In the genomic region with DNA sequence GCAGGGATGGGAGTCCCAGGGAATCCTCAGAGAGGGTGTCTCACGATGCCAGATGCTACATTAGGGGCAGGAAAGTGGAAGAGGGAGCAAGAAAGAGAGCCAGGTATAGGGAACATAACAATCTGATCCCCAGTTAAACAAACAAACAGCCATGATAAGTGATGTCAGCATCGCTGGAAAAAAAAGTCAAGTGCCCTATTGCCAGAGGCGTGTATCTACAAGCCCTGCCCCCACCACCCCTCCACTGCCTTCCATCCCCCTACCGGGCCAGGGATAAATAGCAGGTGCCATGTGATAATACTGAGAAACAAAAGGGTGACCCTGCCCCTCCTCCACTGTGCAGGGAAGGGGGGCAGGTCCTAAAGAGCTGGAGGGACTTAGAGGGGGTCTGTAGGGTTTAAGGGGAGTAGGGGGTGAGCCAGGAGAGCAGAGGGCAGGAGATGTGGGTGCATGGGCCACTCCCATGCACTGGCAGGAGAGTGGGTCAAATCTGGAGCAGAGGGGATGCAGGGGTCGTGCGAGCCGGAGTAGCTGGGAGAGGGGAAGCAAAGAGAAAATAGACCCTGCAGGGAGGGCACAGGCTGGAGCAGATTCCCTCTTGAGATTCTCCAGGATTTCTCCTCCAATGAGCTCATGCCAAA, we compare ENCODE assay signal across 10 cellular contexts. TPM values are rescaled to one million over a fixed set of nuclear protein-coding genes. Genes with fewer than 3 reads are reported as not detected.
DNase-seq lines count a peak whose midpoint lies in the region; ATAC-seq and TF ChIP-seq lines count a peak whose summit lies in the region.
"Had no signal": no experiment of that assay in that cellular context is flagged by ENCODE, and none has a peak within 500 bp of the region (broad histone marks: within the 10 kb centered on the region; RNA-seq: fewer than 3 reads in every experiment).

No MANE protein-coding gene starts in this region.

- no peaks in the 10 kb centered on the region for H3K79me2 ChIP-seq in hepatocyte

- H3K4me3 Mint-ChIP-seq in naive thymus-derived CD8-positive, alpha-beta T cell, result no peak overlapping the region

- DNase-seq in COLO668 (lab: John Stamatoyannopoulos, UW; ENCODE audit: unreplicated experiment) (peak; percentile 92), HPDE6-E6E7 (ENCODE audit: extremely low spot score) (peak; percentile 64), NT2/D1 (ENCODE audit: low read depth, low spot score) (peak; percentile 79), hepatocyte (ENCODE audit: low spot score) (peak; percentile 60), testis (no peak), GDM1 (lab: John Stamatoyannopoulos, UW) (no peak)
- DNase-seq in naive thymus-derived CD8-positive, alpha-beta T cell, result no peak

- 46% methylated on average over 7 of the region's 7 CpGs for WGBS in hepatocyte (ENCODE audit: low lambda C conversion rate, missing lambda C conversion rate)
- WGBS in testis, 2 donors, result 60 to 61% methylated on average over 7 of the region's 7 CpGs

- peaks cover 0 to 6% (median under 1%) of the 10 kb centered on the region in 4 donors for H3K4me1 Mint-ChIP-seq in naive thymus-derived CD8-positive, alpha-beta T cell

- no peak overlapping the region for H3K27ac Mint-ChIP-seq in naive thymus-derived CD8-positive, alpha-beta T cell

- no peaks in the 10 kb centered on the region for H3K9me3 ChIP-seq in NT2/D1 (ENCODE audit: insufficient read depth, low read length)
- H3K9me3 ChIP-seq in hepatocyte (ENCODE audit: low read depth), result no peaks in the 10 kb centered on the region
- no peaks in the 10 kb centered on the region for H3K9me3 ChIP-seq in testis

- peaks cover 15 to 87% (median 58%) of the 10 kb centered on the region in 5 donors for H3K27me3 Mint-ChIP-seq in naive thymus-derived CD8-positive, alpha-beta T cell

- no peaks in the 10 kb centered on the region for H3K36me3 ChIP-seq in NT2/D1 (ENCODE audit: insufficient read depth, insufficient read length, low read length)
- no peaks in the 10 kb centered on the region for H3K36me3 ChIP-seq in hepatocyte (replicated peaks; ENCODE audit: insufficient read depth, low read depth)
- no peaks in the 10 kb centered on the region for H3K36me3 ChIP-seq in testis (ENCODE audit: low read depth, missing control alignments)

- POLR2A ChIA-PET in naive thymus-derived CD8-positive, alpha-beta T cell (lab: Charles Lee), result no interaction called here

- H3K4me3 ChIP-seq in NT2/D1 (ENCODE audit: insufficient read length, low read depth) (no peak overlapping the region), hepatocyte (no peak overlapping the region), testis (no peak overlapping the region)

- TF ChIP-seq CTCF in hepatocyte (IDR thresholded peaks at IDR 0.05; ENCODE audit: poor library complexity) (peak; percentile 5), testis (IDR thresholded peaks at IDR 0.05) (no peak)

- H3K9me3 Mint-ChIP-seq in naive thymus-derived CD8-positive, alpha-beta T cell, result no peaks in the 10 kb centered on the region

- no peaks in the 10 kb centered on the region for H3K36me3 Mint-ChIP-seq in naive thymus-derived CD8-positive, alpha-beta T cell

- H2AFZ ChIP-seq in hepatocyte, result no peak overlapping the region

- no peak overlapping the region for H3K4me2 ChIP-seq in hepatocyte

- intact Hi-C loops in testis (cut with DNase I; ENCODE audit: low total_unique reads), result no loop called here

- H3K27me3 ChIP-seq in NT2/D1 (ENCODE audit: insufficient read depth, insufficient read length) (no peaks in the 10 kb centered on the region), hepatocyte (no peaks in the 10 kb centered on the region), testis (no peaks in the 10 kb centered on the region)

- H4K20me1 ChIP-seq in hepatocyte (ENCODE audit: insufficient read depth, poor library complexity, severe bottlenecking), result no peaks in the 10 kb centered on the region

- no peak overlapping the region for H3K9ac ChIP-seq in NT2/D1 (ENCODE audit: insufficient read length, low read depth)

- H3K27ac ChIP-seq in hepatocyte (no peak overlapping the region), testis (no peak overlapping the region)

- H3K4me1 ChIP-seq in NT2/D1 (ENCODE audit: insufficient read depth, insufficient read length) (peaks cover 25% of the 10 kb centered on the region), hepatocyte (ENCODE audit: insufficient read depth) (peaks cover 5% of the 10 kb centered on the region), testis (no peaks in the 10 kb centered on the region)

- no peak for TF ChIP-seq POLR2A in testis (IDR thresholded peaks at IDR 0.05)

- H3K9me2 ChIP-seq in hepatocyte (replicated peaks; ENCODE audit: insufficient read depth), result no peaks in the 10 kb centered on the region

- no peak for ATAC-seq in naive thymus-derived CD8-positive, alpha-beta T cell
- no peak for ATAC-seq in HG03135 (IDR thresholded peaks at IDR 0.05; ENCODE audit: unreplicated experiment)

RNA-seq across cellular contexts. Expression of gene SLC26A9, which starts 3.4 kb away (rescaled TPM):
- total RNA-seq in hepatocyte, result 0.13 and 0.44 TPM in 2 replicates
- polyA plus RNA-seq in hepatocyte, result 0.63 and 2.4 TPM in 2 replicates
- total RNA-seq in naive thymus-derived CD8-positive, alpha-beta T cell, result not detected
- not detected for polyA plus RNA-seq in naive thymus-derived CD8-positive, alpha-beta T cell
- under 1 TPM; 0.24 to 0.43 TPM for total RNA-seq in testis
- 0.26 TPM for polyA plus RNA-seq in testis (ENCODE audit: insufficient read depth, low read depth, low replicate concordance)
- total RNA-seq: myocyte; T-helper 1 cell treated with Interleukin-12 subunit alpha and Interleukin-12 subunit beta and Interleukin-4 antibody, amounts not matched to agents 30 ng/mL and 1 ng/mL, for 36 hours had no signal

Comparison
In these comparisons a context has a peak if more than half of its experiments do, and no peak if none do; other contexts are left out.
1. DNase-seq: peak in COLO668 (single experiment), HPDE6-E6E7 (single experiment), NT2/D1 (single experiment) and hepatocyte (single experiment); none in naive thymus-derived CD8-positive, alpha-beta T cell (0 of 10), testis (single experiment) and GDM1 (single experiment).